10 cellular contexts compared by ENCODE assay signal in genomic region chr3:172152869-172153268, GRCh38.
DNase-seq lines count a peak whose midpoint lies in the region; ATAC-seq and TF ChIP-seq lines count a peak whose summit lies in the region.
"Had no signal": no experiment of that assay in that cellular context is flagged by ENCODE, and none has a peak within 500 bp of the region (broad histone marks: within the 10 kb centered on the region; RNA-seq: fewer than 3 reads in every experiment).

No MANE protein-coding gene starts in this region.

- H3K9ac ChIP-seq in mammary epithelial cell (ENCODE audit: insufficient read depth, low read length) = peak overlapping the region; percentile 85

- dilution Hi-C loops in mammary epithelial cell (cut with HindIII; ENCODE audit: low sequenced_read_pairs) = no loop called here

- peak overlapping the region; percentile 35 for H2AFZ ChIP-seq in mammary epithelial cell (ENCODE audit: low read depth, low read length)

- H3K27ac Mint-ChIP-seq in activated CD8-positive, alpha-beta T cell treated with anti-CD3 and anti-CD28 coated beads, Interleukin-2, amount 10 ng/mL, durations not matched to agents 7 days and 5 days = peak overlapping the region; percentile 11
- H3K27ac Mint-ChIP-seq in activated CD8-positive, alpha-beta T cell treated with anti-CD3 and anti-CD28 coated beads for 36 hours = no peak overlapping the region
- H3K27ac Mint-ChIP-seq: B cell had no signal

- H3K4me1 Mint-ChIP-seq in activated CD8-positive, alpha-beta T cell treated with anti-CD3 and anti-CD28 coated beads, Interleukin-2, amount 10 ng/mL, durations not matched to agents 7 days and 5 days (ENCODE audit: low read depth) = peaks cover 26% of the 10 kb centered on the region
- H3K4me1 Mint-ChIP-seq in activated CD8-positive, alpha-beta T cell treated with anti-CD3 and anti-CD28 coated beads for 36 hours (ENCODE audit: low read depth) = peaks cover 36% of the 10 kb centered on the region

- no peak for TF ChIP-seq EP300 in tibial nerve (IDR thresholded peaks at IDR 0.05)

- no peaks in the 10 kb centered on the region for H3K27me3 ChIP-seq in mammary epithelial cell (ENCODE audit: insufficient read depth, low read length)
- no peaks in the 10 kb centered on the region for H3K27me3 ChIP-seq in lung (ENCODE audit: control insufficient read depth, insufficient read depth)
- no peaks in the 10 kb centered on the region for H3K27me3 ChIP-seq in tibial nerve

- no peaks in the 10 kb centered on the region for H3K9me3 ChIP-seq in mammary epithelial cell (replicated peaks; ENCODE audit: insufficient read depth, low read length)
- no peaks in the 10 kb centered on the region for H3K9me3 ChIP-seq in lung (ENCODE audit: control insufficient read depth in 2 of 2, insufficient read depth in 1 of 2, low read length in 1 of 2)
- H3K9me3 ChIP-seq in tibial nerve = no peaks in the 10 kb centered on the region

- DNase-seq in activated CD8-positive, alpha-beta T cell treated with anti-CD3 and anti-CD28 coated beads, Interleukin-2, amount 10 ng/mL, durations not matched to agents 7 days and 5 days = no peak
- DNase-seq in activated CD8-positive, alpha-beta T cell treated with anti-CD3 and anti-CD28 coated beads for 36 hours = no peak
- DNase-seq in mammary epithelial cell (no peak), lung (ENCODE audit: low spot score) (no peak), tibial nerve (ENCODE audit: low spot score in 2 of 2) (no peak), retina (no peak)

- no peaks in the 10 kb centered on the region for H3K9me3 Mint-ChIP-seq in activated CD8-positive, alpha-beta T cell treated with anti-CD3 and anti-CD28 coated beads, Interleukin-2, amount 10 ng/mL, durations not matched to agents 7 days and 5 days (ENCODE audit: insufficient read depth)
- no peaks in the 10 kb centered on the region for H3K9me3 Mint-ChIP-seq in activated CD8-positive, alpha-beta T cell treated with anti-CD3 and anti-CD28 coated beads for 36 hours
- H3K9me3 Mint-ChIP-seq: T-helper 1 cell treated with Interleukin-12 subunit alpha and Interleukin-12 subunit beta and Interleukin-4 antibody, amounts not matched to agents 30 μg/mL and 1 μg/mL, for 36 hours had no signal

- BruUV-seq in mammary epithelial cell (replicated peaks; lab: Mats Ljungman, UMichigan) = TSS peak; percentile 64

- H3K27ac ChIP-seq in mammary epithelial cell (ENCODE audit: insufficient read depth, low read depth, low read length) = peak overlapping the region; percentile 92
- H3K27ac ChIP-seq in lung (ENCODE audit: low read depth in 1 of 2, low read length in 1 of 2) = peak overlapping the region; percentile 88 to 95
- peak overlapping the region; percentile 41 to 92 (median 80) for H3K27ac ChIP-seq in tibial nerve

- intact Hi-C loops in activated CD8-positive, alpha-beta T cell treated with anti-CD3 and anti-CD28 coated beads for 36 hours (cut with micrococcal nuclease) = no loop called here
- intact Hi-C loops in mammary epithelial cell (cut with micrococcal nuclease) = no loop called here

- no peak for TF ChIP-seq POLR2A in tibial nerve (IDR thresholded peaks at IDR 0.05)

- H3K36me3 ChIP-seq in mammary epithelial cell (ENCODE audit: insufficient read depth, low read length) (no peaks in the 10 kb centered on the region), lung (ENCODE audit: control insufficient read depth in 2 of 2, insufficient read depth in 2 of 2, low read length in 2 of 2) (no peaks in the 10 kb centered on the region), tibial nerve (no peaks in the 10 kb centered on the region)

- H4K20me1 ChIP-seq in mammary epithelial cell (ENCODE audit: insufficient read depth, low read length) = no peaks in the 10 kb centered on the region

- H3K4me3 Mint-ChIP-seq in activated CD8-positive, alpha-beta T cell treated with anti-CD3 and anti-CD28 coated beads, Interleukin-2, amount 10 ng/mL, durations not matched to agents 7 days and 5 days = peak overlapping the region; percentile 15
- H3K4me3 Mint-ChIP-seq in activated CD8-positive, alpha-beta T cell treated with anti-CD3 and anti-CD28 coated beads for 36 hours = no peak overlapping the region
- H3K4me3 Mint-ChIP-seq: B cell had no signal

- H3K4me2 ChIP-seq in mammary epithelial cell (ENCODE audit: insufficient read depth, low read depth, low read length) = peak overlapping the region; percentile 70

- no peaks in the 10 kb centered on the region for H3K36me3 Mint-ChIP-seq in activated CD8-positive, alpha-beta T cell treated with anti-CD3 and anti-CD28 coated beads, Interleukin-2, amount 10 ng/mL, durations not matched to agents 7 days and 5 days (ENCODE audit: low read depth)
- no peaks in the 10 kb centered on the region for H3K36me3 Mint-ChIP-seq in activated CD8-positive, alpha-beta T cell treated with anti-CD3 and anti-CD28 coated beads for 36 hours (ENCODE audit: low read depth)

- H3K4me3 ChIP-seq in mammary epithelial cell (replicated peaks in 1 of 3; ENCODE audit: insufficient read depth in 1 of 3, low read depth in 2 of 3, low read length in 3 of 3) = no peak overlapping the region
- no peak overlapping the region for H3K4me3 ChIP-seq in lung
- no peak overlapping the region for H3K4me3 ChIP-seq in tibial nerve

- 2% methylated on average over 7 of the region's 7 CpGs for WGBS in mammary epithelial cell (ENCODE audit: low coverage, missing lambda C conversion rate)
- 34 to 43% methylated on average over 7 of the region's 7 CpGs for WGBS in lung, 2 donors
- 10 to 12% methylated on average over 7 of the region's 7 CpGs for WGBS in tibial nerve, 2 donors

- peaks cover 83% of the 10 kb centered on the region for H3K79me2 ChIP-seq in mammary epithelial cell (ENCODE audit: insufficient read depth, low read length)

- ATAC-seq in activated CD8-positive, alpha-beta T cell treated with anti-CD3 and anti-CD28 coated beads, Interleukin-2, amount 10 ng/mL, durations not matched to agents 7 days and 5 days = no peak
- ATAC-seq in activated CD8-positive, alpha-beta T cell treated with anti-CD3 and anti-CD28 coated beads for 36 hours = no peak
- no peak for ATAC-seq in lung (ENCODE audit: insufficient read depth, low FRiP score)
- ATAC-seq in GM18861 (IDR thresholded peaks at IDR 0.05; ENCODE audit: unreplicated experiment) = no peak
- ATAC-seq in HG03025 (IDR thresholded peaks at IDR 0.05; ENCODE audit: low FRiP score, unreplicated experiment) = no peak

- in situ Hi-C loops in mammary epithelial cell (cut with MboI; ENCODE audit: low sequenced_read_pairs in 2 of 2) = no loop called here

- CTCF ChIA-PET in activated CD8-positive, alpha-beta T cell treated with anti-CD3 and anti-CD28 coated beads, Interleukin-2, amount 10 ng/mL, durations not matched to agents 7 days and 5 days (lab: Charles Lee) = no interaction called here
- CTCF ChIA-PET in activated CD8-positive, alpha-beta T cell treated with anti-CD3 and anti-CD28 coated beads for 36 hours (lab: Charles Lee) = interaction anchor here (1.1 kb wide), 1 partner anchor 179 kb away, joined by 3 read pairs; no protein-coding TSS in a partner anchor
- CTCF ChIA-PET in mammary epithelial cell (lab: Charles Lee; ENCODE audit: low non-redundant PET) = no interaction called here

- no peaks in the 10 kb centered on the region for H3K27me3 Mint-ChIP-seq in activated CD8-positive, alpha-beta T cell treated with anti-CD3 and anti-CD28 coated beads, Interleukin-2, amount 10 ng/mL, durations not matched to agents 7 days and 5 days (ENCODE audit: low read depth)
- no peaks in the 10 kb centered on the region for H3K27me3 Mint-ChIP-seq in activated CD8-positive, alpha-beta T cell treated with anti-CD3 and anti-CD28 coated beads for 36 hours

- H3K4me1 ChIP-seq in mammary epithelial cell (ENCODE audit: insufficient read depth, low read length) (peaks cover 69% of the 10 kb centered on the region), lung (ENCODE audit: control insufficient read depth in 2 of 2, insufficient read depth in 2 of 2, low read length in 2 of 2) (peaks cover 17 to 42% of the 10 kb centered on the region in 2 donors), tibial nerve (peaks cover 0 to 65% (median 25%) of the 10 kb centered on the region in 4 donors)

- TF ChIP-seq CTCF in activated CD8-positive, alpha-beta T cell treated with anti-CD3 and anti-CD28 coated beads for 36 hours (IDR thresholded peaks at IDR 0.05) = no peak
- TF ChIP-seq CTCF in mammary epithelial cell (conservative IDR thresholded peaks at IDR 0.05 in 1 of 2, IDR thresholded peaks at IDR 0.05 in 1 of 2; ENCODE audit: extremely low read depth in 1 of 2, insufficient read depth in 1 of 2, low read depth in 1 of 2, low read length in 2 of 2) (no peak), lung (IDR thresholded peaks at IDR 0.05; ENCODE audit: control extremely low read depth, extremely low read depth) (no peak), tibial nerve (IDR thresholded peaks at IDR 0.05) (no peak)

- POLR2A ChIA-PET in activated CD8-positive, alpha-beta T cell treated with anti-CD3 and anti-CD28 coated beads, Interleukin-2, amount 10 ng/mL, durations not matched to agents 7 days and 5 days (lab: Charles Lee) = no interaction called here
- POLR2A ChIA-PET in activated CD8-positive, alpha-beta T cell treated with anti-CD3 and anti-CD28 coated beads for 36 hours (lab: Charles Lee) = no interaction called here
